ENCODE assay signal across 28 cellular contexts in genomic region chr9:123480096-123480495, GRCh38.
"Had no signal": no experiment of that assay in that cellular context is flagged by ENCODE, and none has a peak within 500 bp of the region (broad histone marks: within the 10 kb centered on the region; RNA-seq: fewer than 3 reads in every experiment).

No MANE protein-coding gene starts in this region.

- H3K9me3 Mint-ChIP-seq: immature natural killer cell; natural killer cell; neural crest cell; stimulated activated effector memory CD8-positive, alpha-beta T cell treated with anti-CD3 and anti-CD28 coated beads, Interleukin-12 subunit alpha, Interleukin-12 subunit beta, amount 100 ng/mL, for 72 hours; type B pancreatic cell had no signal

- H3K27ac ChIP-seq: dorsolateral prefrontal cortex, lower lobe of right lung, psoas muscle, testis, tibial artery had no signal

- DNase-seq: cerebellar nuclear complex; dorsolateral prefrontal cortex; effector CD4-positive, alpha-beta T cell; hypothalamus; immature natural killer cell; islet precursor cell; kidney glomerular epithelial cell; left colon; left ventricle myocardium superior; lower lobe of right lung; natural killer cell; nucleus accumbens; psoas muscle; right cardiac atrium; small intestine; stimulated activated CD4-positive, alpha-beta T cell treated with anti-CD3 and anti-CD28 coated beads, Interleukin-12 subunit alpha, Interleukin-12 subunit beta, amount 100 ng/mL, for 4 hours; stimulated activated CD4-positive, alpha-beta T cell treated with anti-CD3 and anti-CD28 coated beads, Interleukin-2, amount 100 ng/mL, for 24 hours; stimulated activated CD4-positive, alpha-beta T cell treated with anti-CD3 and anti-CD28 coated beads, Interleukin-4, amount 100 ng/mL, for 24 hours; stimulated activated naive CD4-positive, alpha-beta T cell treated with Interleukin-2 at 50 U/mL for 16 hours; substantia nigra; testis had no signal

- H3K4me3 ChIP-seq: dorsolateral prefrontal cortex, lower lobe of right lung, psoas muscle, testis, tibial artery had no signal

- H3K27me3 ChIP-seq: dorsolateral prefrontal cortex, testis, tibial artery had no signal

- H3K27ac Mint-ChIP-seq: immature natural killer cell; natural killer cell; stimulated activated effector memory CD8-positive, alpha-beta T cell treated with anti-CD3 and anti-CD28 coated beads, Interleukin-12 subunit alpha, Interleukin-12 subunit beta, amount 100 ng/mL, for 72 hours; type B pancreatic cell had no signal

- H3K4me1 Mint-ChIP-seq: immature natural killer cell; natural killer cell; stimulated activated effector memory CD8-positive, alpha-beta T cell treated with anti-CD3 and anti-CD28 coated beads, Interleukin-12 subunit alpha, Interleukin-12 subunit beta, amount 100 ng/mL, for 72 hours had no signal

- H3K27me3 Mint-ChIP-seq: type B pancreatic cell had no signal

- H3K9me3 ChIP-seq: lower lobe of right lung, psoas muscle, testis, tibial artery had no signal

- H3K36me3 Mint-ChIP-seq: immature natural killer cell; natural killer cell; stimulated activated effector memory CD8-positive, alpha-beta T cell treated with anti-CD3 and anti-CD28 coated beads, Interleukin-12 subunit alpha, Interleukin-12 subunit beta, amount 100 ng/mL, for 72 hours; type B pancreatic cell had no signal

- H3K4me1 ChIP-seq: lower lobe of right lung, psoas muscle, testis, tibial artery had no signal

- H3K36me3 ChIP-seq: lower lobe of right lung, tibial artery had no signal

- H3K4me3 Mint-ChIP-seq: immature natural killer cell; natural killer cell; neural crest cell; stimulated activated effector memory CD8-positive, alpha-beta T cell treated with anti-CD3 and anti-CD28 coated beads, Interleukin-12 subunit alpha, Interleukin-12 subunit beta, amount 100 ng/mL, for 72 hours; type B pancreatic cell had no signal

- FAIRE-seq: colon, frontal cortex, small intestine, urothelium cell line had no signal
